ENCODE assay signal across 27 cellular contexts in genomic region chr13:20633802-20634201, GRCh38.
"Had no signal": no experiment of that assay in that cellular context is flagged by ENCODE, and none has a peak within 500 bp of the region (broad histone marks: within the 10 kb centered on the region; RNA-seq: fewer than 3 reads in every experiment).

No MANE protein-coding gene starts in this region.

- H3K27me3 Mint-ChIP-seq: activated naive CD4-positive, alpha-beta T cell treated with anti-CD3 and anti-CD28 coated beads, Interleukin-2, amount 50 U/mL, for 24 hours had no signal

- H3K4me3 Mint-ChIP-seq: activated CD8-positive, alpha-beta T cell treated with anti-CD3 and anti-CD28 coated beads, Interleukin-2, amount 10 ng/mL, durations not matched to agents 7 days and 5 days; activated naive CD4-positive, alpha-beta T cell treated with anti-CD3 and anti-CD28 coated beads, Interleukin-2, amount 50 U/mL, for 24 hours; activated T-helper 1 cell treated with anti-CD3 and anti-CD28 coated beads, Interleukin-12 subunit alpha, Interleukin-12 subunit beta, Interleukin-2, Interleukin-4 antibody, amounts not matched to agents 30 ng/mL and 10 ng/mL and 1 ng/mL, durations not matched to agents 14 hours and 24 hours and 36 hours; T-helper 1 cell treated with Interleukin-12 subunit alpha and Interleukin-12 subunit beta and Interleukin-4 antibody, amounts not matched to agents 30 μg/mL and 1 μg/mL, for 36 hours; WTC11 had no signal

- H3K27ac ChIP-seq: ascending aorta, body of pancreas, Peyer's patch had no signal

- DNase-seq: activated CD4-positive, alpha-beta T cell treated with anti-CD3 and anti-CD28 coated beads for 48 hours; activated CD4-positive, alpha-beta T cell treated with anti-CD3 and anti-CD28 coated beads, Interleukin-2, amount 50 U/mL, for 4 hours; activated CD4-positive, CD25-positive, alpha-beta regulatory T cell treated with anti-CD3 and anti-CD28 coated beads, Interleukin-2, amount 50 U/mL, for 72 hours; activated CD8-positive, alpha-beta memory T cell treated with anti-CD3 and anti-CD28 coated beads, Interleukin-2, amount 50 U/mL, for 48 hours; activated CD8-positive, alpha-beta T cell treated with anti-CD3 and anti-CD28 coated beads, Interleukin-2, amount 10 ng/mL, durations not matched to agents 7 days and 5 days; activated effector memory CD4-positive, alpha-beta T cell treated with Interleukin-2 at 50 U/mL for 16 hours; activated naive CD4-positive, alpha-beta T cell; activated T-cell treated with anti-CD3 and anti-CD28 coated beads, Interleukin-2, amount 50 U/mL, for 1 hour; body of pancreas; IMR-90; KBM-7; NCI-H1092; NCI-H1417 treated with DMSO at 0.1 percent for 48 hours; NCI-H1694 treated with DMSO at 0.1 percent for 48 hours; NCI-H2029 treated with DMSO at 0.1 percent for 48 hours; NCI-H345; NCI-H510A; NCI-H526 treated with DMSO at 0.1 percent for 48 hours; NK-92 treated with Interleukin-12 subunit alpha and Interleukin-12 subunit beta, amount 100 ng/mL, for 24 hours; OCI-M1; Peyer's patch; SHP77 treated with DMSO at 0.1 percent for 48 hours had no signal

- H3K4me3 ChIP-seq: ascending aorta, body of pancreas, Peyer's patch had no signal

- H3K4me1 Mint-ChIP-seq: activated naive CD4-positive, alpha-beta T cell treated with anti-CD3 and anti-CD28 coated beads, Interleukin-2, amount 50 U/mL, for 24 hours; WTC11 had no signal

- ATAC-seq: activated CD8-positive, alpha-beta T cell treated with anti-CD3 and anti-CD28 coated beads, Interleukin-2, amount 10 ng/mL, durations not matched to agents 7 days and 5 days; body of pancreas; WTC11 had no signal

- H3K4me1 ChIP-seq: ascending aorta, body of pancreas, Peyer's patch had no signal

- H3K27me3 ChIP-seq: ascending aorta, body of pancreas, Peyer's patch had no signal

- H3K36me3 Mint-ChIP-seq: WTC11 had no signal

- H3K9me3 ChIP-seq: ascending aorta, body of pancreas, Peyer's patch had no signal

- H3K9me3 Mint-ChIP-seq: activated naive CD4-positive, alpha-beta T cell treated with anti-CD3 and anti-CD28 coated beads, Interleukin-2, amount 50 U/mL, for 24 hours; activated T-helper 1 cell treated with anti-CD3 and anti-CD28 coated beads, Interleukin-12 subunit alpha, Interleukin-12 subunit beta, Interleukin-2, Interleukin-4 antibody, amounts not matched to agents 30 ng/mL and 10 ng/mL and 1 ng/mL, durations not matched to agents 14 hours and 24 hours and 36 hours; T-helper 1 cell treated with Interleukin-12 subunit alpha and Interleukin-12 subunit beta and Interleukin-4 antibody, amounts not matched to agents 30 μg/mL and 1 μg/mL, for 36 hours; WTC11 had no signal
